ENCODE assay signal across 21 cellular contexts in genomic region chr12:64468966-64469365, GRCh38.
"Had no signal": no experiment of that assay in that cellular context is flagged by ENCODE, and none has a peak within 500 bp of the region (broad histone marks: within the 10 kb centered on the region; RNA-seq: fewer than 3 reads in every experiment).

No MANE protein-coding gene starts in this region.

- H3K4me3 Mint-ChIP-seq: activated CD4-positive, alpha-beta memory T cell treated with anti-CD3 and anti-CD28 coated beads, Interleukin-2, amount 10 ng/mL, durations not matched to agents 7 days and 5 days; activated CD8-positive, alpha-beta memory T cell treated with anti-CD3 and anti-CD28 coated beads, Interleukin-2, amount 10 ng/mL, durations not matched to agents 7 days and 5 days; activated naive CD8-positive, alpha-beta T cell treated with anti-CD3 and anti-CD28 coated beads, Interleukin-2, amount 10 ng/mL, durations not matched to agents 7 days and 5 days; brain; neural progenitor cell; stimulated activated memory B cell treated with anti-CD40 and anti-IgM and Interleukin-4, amounts not matched to agents 10 μg/mL and 1 μg/mL and 100 μg/mL, for 72 hours had no signal

- H3K4me2 ChIP-seq: hepatocyte, neural progenitor cell had no signal

- H3K4me3 ChIP-seq: hepatocyte, lower lobe of right lung, neural progenitor cell, ovary, spleen, thoracic aorta, upper lobe of left lung had no signal

- H3K27me3 Mint-ChIP-seq: activated CD4-positive, alpha-beta memory T cell treated with anti-CD3 and anti-CD28 coated beads, Interleukin-2, amount 10 ng/mL, durations not matched to agents 7 days and 5 days; activated CD8-positive, alpha-beta memory T cell treated with anti-CD3 and anti-CD28 coated beads, Interleukin-2, amount 10 ng/mL, durations not matched to agents 7 days and 5 days; activated naive CD8-positive, alpha-beta T cell treated with anti-CD3 and anti-CD28 coated beads, Interleukin-2, amount 10 ng/mL, durations not matched to agents 7 days and 5 days; brain; stimulated activated memory B cell treated with anti-CD40 and anti-IgM and Interleukin-4, amounts not matched to agents 10 μg/mL and 1 μg/mL and 100 μg/mL, for 72 hours had no signal

- H3K27ac ChIP-seq: hepatocyte, lower lobe of right lung, neural progenitor cell, ovary, thoracic aorta, upper lobe of left lung had no signal

- H3K27ac Mint-ChIP-seq: activated CD8-positive, alpha-beta memory T cell treated with anti-CD3 and anti-CD28 coated beads, Interleukin-2, amount 10 ng/mL, durations not matched to agents 7 days and 5 days; activated naive CD8-positive, alpha-beta T cell treated with anti-CD3 and anti-CD28 coated beads, Interleukin-2, amount 10 ng/mL, durations not matched to agents 7 days and 5 days; activated T-helper 2 cell treated with anti-CD3 and anti-CD28 coated beads, Interferon-gamma antibody, Interleukin-2, Interleukin-4, amounts not matched to agents 10 μg/mL and 5 μg/mL and 100 μg/mL, durations not matched to agents 14 hours and 24 hours and 36 hours; neural progenitor cell; stimulated activated memory B cell treated with anti-CD40 and anti-IgM and Interleukin-4, amounts not matched to agents 10 μg/mL and 1 μg/mL and 100 μg/mL, for 72 hours had no signal

- H3K4me1 ChIP-seq: lower lobe of right lung, neural progenitor cell, upper lobe of left lung had no signal

- H3K36me3 ChIP-seq: ovary had no signal

- DNase-seq: activated CD4-positive, alpha-beta memory T cell treated with anti-CD3 and anti-CD28 coated beads, Interleukin-2, amount 10 ng/mL, durations not matched to agents 7 days and 5 days; activated CD4-positive, alpha-beta T cell treated with anti-CD3 and anti-CD28 coated beads for 48 hours; activated CD4-positive, CD25-positive, alpha-beta regulatory T cell; activated CD8-positive, alpha-beta memory T cell treated with anti-CD3 and anti-CD28 coated beads, Interleukin-2, amount 10 ng/mL, durations not matched to agents 7 days and 5 days; activated naive CD4-positive, alpha-beta T cell treated with Interleukin-2 at 50 U/mL for 16 hours; activated naive CD8-positive, alpha-beta T cell treated with anti-CD3 and anti-CD28 coated beads, Interleukin-2, amount 10 ng/mL, durations not matched to agents 7 days and 5 days; cerebellar nuclear complex; effector CD4-positive, alpha-beta T cell; left cardiac atrium; lower lobe of right lung; ovary; spleen; stimulated activated CD4-positive, alpha-beta T cell treated with anti-CD3 and anti-CD28 coated beads, Interleukin-4, amount 100 ng/mL, for 4 hours; T1000; upper lobe of left lung had no signal

- H2AFZ ChIP-seq: hepatocyte, neural progenitor cell had no signal

- H3K9ac ChIP-seq: neural progenitor cell had no signal

- H3K27me3 ChIP-seq: hepatocyte, neural progenitor cell, ovary, spleen, upper lobe of left lung had no signal

- ATAC-seq: activated CD8-positive, alpha-beta memory T cell treated with anti-CD3 and anti-CD28 coated beads, Interleukin-2, amount 10 ng/mL, durations not matched to agents 7 days and 5 days; lower lobe of right lung; stimulated activated memory B cell treated with anti-CD40 and anti-IgM and Interleukin-4, amounts not matched to agents 10 μg/mL and 1 μg/mL and 100 μg/mL, for 72 hours had no signal

- H3K9me3 Mint-ChIP-seq: activated CD4-positive, alpha-beta memory T cell treated with anti-CD3 and anti-CD28 coated beads, Interleukin-2, amount 10 ng/mL, durations not matched to agents 7 days and 5 days; activated naive CD8-positive, alpha-beta T cell treated with anti-CD3 and anti-CD28 coated beads, Interleukin-2, amount 10 ng/mL, durations not matched to agents 7 days and 5 days; activated T-helper 2 cell treated with anti-CD3 and anti-CD28 coated beads, Interferon-gamma antibody, Interleukin-2, Interleukin-4, amounts not matched to agents 10 μg/mL and 5 μg/mL and 100 μg/mL, durations not matched to agents 14 hours and 24 hours and 36 hours; brain; neural progenitor cell; stimulated activated memory B cell treated with anti-CD40 and anti-IgM and Interleukin-4, amounts not matched to agents 10 μg/mL and 1 μg/mL and 100 μg/mL, for 72 hours had no signal

- H3K4me1 Mint-ChIP-seq: activated CD4-positive, alpha-beta memory T cell treated with anti-CD3 and anti-CD28 coated beads, Interleukin-2, amount 10 ng/mL, durations not matched to agents 7 days and 5 days; activated CD8-positive, alpha-beta memory T cell treated with anti-CD3 and anti-CD28 coated beads, Interleukin-2, amount 10 ng/mL, durations not matched to agents 7 days and 5 days; brain; neural progenitor cell; stimulated activated memory B cell treated with anti-CD40 and anti-IgM and Interleukin-4, amounts not matched to agents 10 μg/mL and 1 μg/mL and 100 μg/mL, for 72 hours had no signal

- H3K9me3 ChIP-seq: lower lobe of right lung, ovary, spleen, thoracic aorta, upper lobe of left lung had no signal
